Comparison of ENCODE assay signal across 13 cellular contexts in genomic region chr3:188187055-188187454, GRCh38. TPM values are rescaled to one million over a fixed set of nuclear protein-coding genes. Genes with fewer than 3 reads are reported as not detected.
DNase-seq lines count a peak whose midpoint lies in the region; ATAC-seq and TF ChIP-seq lines count a peak whose summit lies in the region.
"Had no signal": no experiment of that assay in that cellular context is flagged by ENCODE, and none has a peak within 500 bp of the region (broad histone marks: within the 10 kb centered on the region; RNA-seq: fewer than 3 reads in every experiment).

No MANE protein-coding gene starts in this region.

- no peaks in the 10 kb centered on the region for H3K9me3 Mint-ChIP-seq in effector memory CD8-positive, alpha-beta T cell
- H3K9me3 Mint-ChIP-seq: activated CD4-positive, alpha-beta memory T cell treated with anti-CD3 and anti-CD28 coated beads for 36 hours had no signal

- no peaks in the 10 kb centered on the region for H3K27me3 ChIP-seq in DOHH2 (ENCODE audit: control insufficient read depth, low read length)
- no peaks in the 10 kb centered on the region for H3K27me3 ChIP-seq in sigmoid colon
- H3K27me3 ChIP-seq in esophagus squamous epithelium: no peaks in the 10 kb centered on the region

- TF ChIP-seq CTCF in DOHH2 (IDR thresholded peaks at IDR 0.05; ENCODE audit: low read depth, low read length, poor library complexity, severe bottlenecking): no peak
- TF ChIP-seq CTCF in sigmoid colon (IDR thresholded peaks at IDR 0.05): no peak
- TF ChIP-seq CTCF in esophagus squamous epithelium (IDR thresholded peaks at IDR 0.05): no peak

- peak overlapping the region in 1 of 2 donors; percentile 35 for H3K27ac Mint-ChIP-seq in effector memory CD8-positive, alpha-beta T cell
- H3K27ac Mint-ChIP-seq: activated CD4-positive, alpha-beta memory T cell treated with anti-CD3 and anti-CD28 coated beads for 36 hours had no signal

- 56 to 68% methylated on average over 2 of the region's 2 CpGs for WGBS in sigmoid colon, 2 donors
- WGBS in esophagus squamous epithelium, 2 donors: 44 to 61% methylated on average over 2 of the region's 2 CpGs

- H3K4me3 ChIP-seq in DOHH2 (ENCODE audit: low read length) (no peak overlapping the region), sigmoid colon (no peak overlapping the region), esophagus squamous epithelium (no peak overlapping the region)

- no peaks in the 10 kb centered on the region for H4K20me1 ChIP-seq in DOHH2 (ENCODE audit: control insufficient read depth, insufficient read depth, low read depth, low read length)

- H3K27me3 Mint-ChIP-seq in effector memory CD8-positive, alpha-beta T cell: no peaks in the 10 kb centered on the region
- H3K27me3 Mint-ChIP-seq: activated CD4-positive, alpha-beta memory T cell treated with anti-CD3 and anti-CD28 coated beads for 36 hours had no signal

- H3K4me1 Mint-ChIP-seq in effector memory CD8-positive, alpha-beta T cell (ENCODE audit: low read depth in 2 of 2): peaks cover 34 to 36% of the 10 kb centered on the region in 2 donors

- H3F3A ChIP-seq in DOHH2 (ENCODE audit: control insufficient read depth, insufficient read depth): peaks cover 3% of the 10 kb centered on the region; the same call in 1 of the 2 replicates

- H3K27ac ChIP-seq in DOHH2 (ENCODE audit: low read depth, low read length) (no peak overlapping the region), sigmoid colon (peak overlapping the region; percentile 76 to 99 (median 92)), esophagus squamous epithelium (no peak overlapping the region)

- no peak for TF ChIP-seq EP300 in sigmoid colon (IDR thresholded peaks at IDR 0.05)

- H3K4me1 ChIP-seq in DOHH2 (ENCODE audit: control insufficient read depth, low read length) (peaks cover 27% of the 10 kb centered on the region), sigmoid colon (peaks cover 0 to 92% (median 83%) of the 10 kb centered on the region in 4 donors), esophagus squamous epithelium (peaks cover 0 to 51% (median 14%) of the 10 kb centered on the region in 3 donors)

- TF ChIP-seq POLR2A in sigmoid colon (IDR thresholded peaks at IDR 0.05) (no peak), esophagus squamous epithelium (IDR thresholded peaks at IDR 0.05) (no peak)

- no peaks in the 10 kb centered on the region; the same call in 1 of the 2 replicates for H3K36me3 ChIP-seq in DOHH2 (ENCODE audit: control insufficient read depth, low read length)
- H3K36me3 ChIP-seq in sigmoid colon: no peaks in the 10 kb centered on the region
- H3K36me3 ChIP-seq in esophagus squamous epithelium: peaks cover 0 to 21% (median 0%) of the 10 kb centered on the region in 3 donors

- no peaks in the 10 kb centered on the region for H3K9me2 ChIP-seq in DOHH2 (replicated peaks; ENCODE audit: control insufficient read depth, low read length)

- intact Hi-C loops in sigmoid colon (cut with DNase I): no loop called here
- intact Hi-C loops in esophagus squamous epithelium (cut with DNase I): no loop called here

- peak; percentile 1 for DNase-seq in NCI-H460 (ENCODE audit: extremely low read depth, low read depth)
- DNase-seq in effector memory CD8-positive, alpha-beta T cell: peak in 1 of 3 experiments; percentile 7
- no peak for DNase-seq in sigmoid colon
- DNase-seq in GOT3 (lab: John Stamatoyannopoulos, UW): no peak
- DNase-seq in HPDE6-E6E7 (ENCODE audit: extremely low spot score): no peak
- DNase-seq in esophagus squamous epithelium (lab: John Stamatoyannopoulos, UW): no peak
- DNase-seq: activated CD4-positive, alpha-beta memory T cell treated with anti-CD3 and anti-CD28 coated beads for 36 hours; activated naive CD4-positive, alpha-beta T cell; midbrain; NCI-H748 treated with DMSO at 0.1 percent for 48 hours; stimulated activated CD4-positive, alpha-beta T cell treated with anti-CD3 and anti-CD28 coated beads, Interleukin-4, amount 100 ng/mL, for 1 hour had no signal

- peak overlapping the region; percentile 31; the same call in 1 of the 2 replicates for H3K4me2 ChIP-seq in DOHH2 (ENCODE audit: low read length)

- H3K4me3 Mint-ChIP-seq in effector memory CD8-positive, alpha-beta T cell: no peak overlapping the region
- H3K4me3 Mint-ChIP-seq: activated CD4-positive, alpha-beta memory T cell treated with anti-CD3 and anti-CD28 coated beads for 36 hours had no signal

- ATAC-seq in effector memory CD8-positive, alpha-beta T cell (replicated peaks): peak; percentile 61
- no peak for ATAC-seq in GM18519 (IDR thresholded peaks at IDR 0.05; ENCODE audit: low FRiP score, unreplicated experiment)

- H3K79me2 ChIP-seq in DOHH2 (ENCODE audit: control insufficient read depth, low read length): no peaks in the 10 kb centered on the region

- H3K36me3 Mint-ChIP-seq in effector memory CD8-positive, alpha-beta T cell (ENCODE audit: insufficient read depth): no peaks in the 10 kb centered on the region

- H3K9me3 ChIP-seq in DOHH2 (ENCODE audit: control insufficient read depth, insufficient read depth, low read length) (no peaks in the 10 kb centered on the region), sigmoid colon (no peaks in the 10 kb centered on the region), esophagus squamous epithelium (no peaks in the 10 kb centered on the region)

RNA-seq across cellular contexts. Expression of gene LPP, which starts 33.1 kb away (rescaled TPM):
- total RNA-seq in NCI-H460 (2014; rRNA removed; shearing (Covaris generic)): 21.2 and 22.1 TPM in 2 replicates
- 5.5 and 14.5 TPM in 2 replicates for polyA plus RNA-seq in NCI-H460 (2014; cell fraction: nucleus; rRNA removed)
- 1,000 to 10,000 TPM in 3 of 4 donors, 100 to 1,000 TPM in 1; 824 to 1,773 (median 1,187) TPM for total RNA-seq in sigmoid colon
- 10 to 100 TPM in 1 of 3 donors, 1 to 10 TPM in 2; 5.3 to 36.0 (median 7.2) TPM for polyA plus RNA-seq in sigmoid colon
- total RNA-seq in esophagus squamous epithelium: 100 to 1,000 TPM in 2 of 4 donors, 10 to 100 TPM in 2; 41.4 to 369 (median 97.3) TPM

Comparison
In these comparisons a context has a peak if more than half of its experiments do, and no peak if none do; other contexts are left out.
1. H3K27ac ChIP-seq: peak in sigmoid colon (4 of 4); none in DOHH2 (single experiment) and esophagus squamous epithelium (0 of 4).